ENCODE assay signal across 9 cellular contexts in the genomic region with DNA sequence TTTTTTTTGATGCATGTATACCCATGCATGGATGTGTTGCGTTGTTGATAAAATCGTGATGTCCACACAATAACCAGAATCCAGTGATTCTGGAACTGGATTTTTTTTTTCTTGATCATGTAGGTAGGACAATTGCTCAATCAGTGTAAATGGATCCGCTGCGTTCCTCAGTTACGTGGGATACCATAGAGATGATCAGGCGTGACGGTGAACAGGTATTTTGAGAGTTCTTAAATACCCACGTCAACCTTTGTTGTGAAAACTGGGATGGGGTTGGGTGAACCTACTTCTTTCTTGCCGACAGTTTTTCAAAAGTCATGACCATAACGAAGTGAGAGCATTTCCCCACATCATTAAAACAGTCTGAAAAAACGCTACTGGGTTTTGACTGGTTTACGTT. TPM values are rescaled to one million over a fixed set of nuclear protein-coding genes. Genes with fewer than 3 reads are reported as not detected.
DNase-seq lines count a peak whose midpoint lies in the region; ATAC-seq and FAIRE-seq lines count a peak whose summit lies in the region.
"Had no signal": no experiment of that assay in that cellular context is flagged by ENCODE, and none has a peak within 500 bp of the region (broad histone marks: within the 10 kb centered on the region; RNA-seq: fewer than 3 reads in every experiment).

No MANE protein-coding gene starts in this region.

- POLR2A ChIA-PET in activated naive CD8-positive, alpha-beta T cell treated with anti-CD3 and anti-CD28 coated beads, Interleukin-2, amount 10 ng/mL, durations not matched to agents 7 days and 5 days (lab: Charles Lee) = no interaction called here

- no peak overlapping the region for H3K27ac Mint-ChIP-seq in activated naive CD8-positive, alpha-beta T cell treated with anti-CD3 and anti-CD28 coated beads, Interleukin-2, amount 10 ng/mL, durations not matched to agents 7 days and 5 days
- no peak overlapping the region for H3K27ac Mint-ChIP-seq in natural killer cell treated with Interleukin-12 subunit alpha and Interleukin-12 subunit beta and Interleukin-15 and Interleukin-18, amount 100 ng/mL, for 72 hours
- H3K27ac Mint-ChIP-seq: dendritic cell treated with granulocyte-macrophage colony-stimulating factor and Interleukin-4, amounts not matched to agents 40 ng/mL and 50 ng/mL, for 4 days had no signal

- FAIRE-seq in GM19239 (lab: Jason Lieb, UNC) = peak; percentile 4

- no peaks in the 10 kb centered on the region for H3K9me3 Mint-ChIP-seq in activated naive CD8-positive, alpha-beta T cell treated with anti-CD3 and anti-CD28 coated beads, Interleukin-2, amount 10 ng/mL, durations not matched to agents 7 days and 5 days
- no peaks in the 10 kb centered on the region for H3K9me3 Mint-ChIP-seq in natural killer cell treated with Interleukin-12 subunit alpha and Interleukin-12 subunit beta and Interleukin-15 and Interleukin-18, amount 100 ng/mL, for 72 hours
- H3K9me3 Mint-ChIP-seq: dendritic cell treated with granulocyte-macrophage colony-stimulating factor and Interleukin-4, amounts not matched to agents 40 ng/mL and 50 ng/mL, for 4 days had no signal

- H3K4me3 Mint-ChIP-seq in activated naive CD8-positive, alpha-beta T cell treated with anti-CD3 and anti-CD28 coated beads, Interleukin-2, amount 10 ng/mL, durations not matched to agents 7 days and 5 days = peak overlapping the region; percentile 71
- H3K4me3 Mint-ChIP-seq in natural killer cell treated with Interleukin-12 subunit alpha and Interleukin-12 subunit beta and Interleukin-15 and Interleukin-18, amount 100 ng/mL, for 72 hours = peak overlapping the region; percentile 68

- DNase-seq in DMS79 (lab: John Stamatoyannopoulos, UW) (peak; percentile 67), DMS79 treated with DMSO at 0.1 percent for 48 hours (lab: John Stamatoyannopoulos, UW) (no peak), GM19239 (ENCODE audit: insufficient read length, low spot score) (no peak), EL (no peak), COLO668 (lab: John Stamatoyannopoulos, UW; ENCODE audit: unreplicated experiment) (no peak), anterior cingulate cortex (lab: John Stamatoyannopoulos, UW) (no peak)
- DNase-seq in activated naive CD8-positive, alpha-beta T cell treated with anti-CD3 and anti-CD28 coated beads, Interleukin-2, amount 10 ng/mL, durations not matched to agents 7 days and 5 days = no peak
- DNase-seq in natural killer cell treated with Interleukin-12 subunit alpha and Interleukin-12 subunit beta and Interleukin-15 and Interleukin-18, amount 100 ng/mL, for 72 hours (ENCODE audit: low spot score) = no peak

- no peaks in the 10 kb centered on the region for H3K36me3 Mint-ChIP-seq in activated naive CD8-positive, alpha-beta T cell treated with anti-CD3 and anti-CD28 coated beads, Interleukin-2, amount 10 ng/mL, durations not matched to agents 7 days and 5 days
- no peaks in the 10 kb centered on the region for H3K36me3 Mint-ChIP-seq in natural killer cell treated with Interleukin-12 subunit alpha and Interleukin-12 subunit beta and Interleukin-15 and Interleukin-18, amount 100 ng/mL, for 72 hours

- H3K4me1 Mint-ChIP-seq in activated naive CD8-positive, alpha-beta T cell treated with anti-CD3 and anti-CD28 coated beads, Interleukin-2, amount 10 ng/mL, durations not matched to agents 7 days and 5 days = peaks cover 3% of the 10 kb centered on the region
- H3K4me1 Mint-ChIP-seq in natural killer cell treated with Interleukin-12 subunit alpha and Interleukin-12 subunit beta and Interleukin-15 and Interleukin-18, amount 100 ng/mL, for 72 hours (ENCODE audit: low read depth in 2 of 2) = peaks cover 0 to 3% of the 10 kb centered on the region in 2 donors

- H3K27me3 Mint-ChIP-seq in activated naive CD8-positive, alpha-beta T cell treated with anti-CD3 and anti-CD28 coated beads, Interleukin-2, amount 10 ng/mL, durations not matched to agents 7 days and 5 days = peaks cover 4% of the 10 kb centered on the region
- H3K27me3 Mint-ChIP-seq in natural killer cell treated with Interleukin-12 subunit alpha and Interleukin-12 subunit beta and Interleukin-15 and Interleukin-18, amount 100 ng/mL, for 72 hours = peaks cover 0 to 8% of the 10 kb centered on the region in 2 donors

- ATAC-seq in activated naive CD8-positive, alpha-beta T cell treated with anti-CD3 and anti-CD28 coated beads, Interleukin-2, amount 10 ng/mL, durations not matched to agents 7 days and 5 days (ENCODE audit: low read depth) = no peak
- no peak for ATAC-seq in natural killer cell treated with Interleukin-12 subunit alpha and Interleukin-12 subunit beta and Interleukin-15 and Interleukin-18, amount 100 ng/mL, for 72 hours

RNA-seq across cellular contexts. Expression of gene SMIM10L2A, which starts 0.9 kb away (rescaled TPM):
- total RNA-seq in activated naive CD8-positive, alpha-beta T cell treated with anti-CD3 and anti-CD28 coated beads, Interleukin-2, amount 10 ng/mL, durations not matched to agents 7 days and 5 days = 1 to 10 TPM; 1.8 to 2.0 TPM
- under 1 TPM in 1 of 2 donors, not detected in 1; 0.05 TPM for total RNA-seq in natural killer cell treated with Interleukin-12 subunit alpha and Interleukin-12 subunit beta and Interleukin-15 and Interleukin-18, amount 100 ng/mL, for 72 hours
